ENCODE assay signal across 1 cellular context in genomic region chr2:86441789-86442641, GRCh38.
TF ChIP-seq lines count a peak whose summit lies in the region.

No MANE protein-coding gene starts in this region.

TF ChIP-seq in K562, 482 proteins besides CTCF, POLR2A, EP300 and RAD21 (continued from another document and continues in another):
- TF ChIP-seq MGA (IDR thresholded peaks at IDR 0.05) (no peak), ZNF444 (CRISPR knock-in tag; IDR thresholded peaks at IDR 0.05) (no peak), NR2C1 (IDR thresholded peaks at IDR 0.05) (no peak), NR2C1 (tag; IDR thresholded peaks at IDR 0.05) (no peak), TCFL5 (CRISPR knock-in tag; conservative IDR thresholded peaks at IDR 0.05) (no peak), ELK1 (CRISPR knock-in tag; IDR thresholded peaks at IDR 0.05) (no peak), GATAD2A (IDR thresholded peaks at IDR 0.05) (no peak), ZBTB43 (CRISPR knock-in tag; IDR thresholded peaks at IDR 0.05) (no peak), GABPB2 (CRISPR knock-in tag; conservative IDR thresholded peaks at IDR 0.05) (no peak), MAZ (CRISPR knock-in tag; conservative IDR thresholded peaks at IDR 0.05 in 1 of 2, IDR thresholded peaks at IDR 0.05 in 1 of 2) (no peak), ZNF511 (CRISPR knock-in tag; IDR thresholded peaks at IDR 0.05) (no peak), ZBTB5 (IDR thresholded peaks at IDR 0.05) (no peak), VEZF1 (CRISPR knock-in tag; IDR thresholded peaks at IDR 0.05) (peak; percentile 85), TRIM25 (IDR thresholded peaks at IDR 0.05; ENCODE audit: borderline replicate concordance) (no peak), MTA1 (IDR thresholded peaks at IDR 0.05; ENCODE audit: borderline replicate concordance) (no peak), ARNT (IDR thresholded peaks at IDR 0.05) (no peak), THAP12 (CRISPR knock-in tag; IDR thresholded peaks at IDR 0.05) (no peak), NCOA4 (IDR thresholded peaks at IDR 0.05; ENCODE audit: partially characterized antibody) (no peak), HNRNPL (IDR thresholded peaks at IDR 0.05; ENCODE audit: low read depth, low read length) (no peak), KDM1A (IDR thresholded peaks at IDR 0.05) (no peak), ILF3 (IDR thresholded peaks at IDR 0.05; ENCODE audit: borderline replicate concordance) (no peak), STAT5B (CRISPR knock-in tag; IDR thresholded peaks at IDR 0.05) (no peak), ZFP1 (CRISPR knock-in tag; IDR thresholded peaks at IDR 0.05) (no peak), PATZ1 (CRISPR knock-in tag; IDR thresholded peaks at IDR 0.05; ENCODE audit: borderline replicate concordance) (no peak), HDAC3 (IDR thresholded peaks at IDR 0.05; ENCODE audit: borderline replicate concordance, partially characterized antibody) (no peak), TBL1XR1 (IDR thresholded peaks at IDR 0.05; ENCODE audit: low read length in 2 of 2) (no peak), SNAPC5 (CRISPR knock-in tag; IDR thresholded peaks at IDR 0.05) (no peak), ZC3H11A (IDR thresholded peaks at IDR 0.05; ENCODE audit: low read depth, low read length) (no peak), ZNF224 (CRISPR knock-in tag; IDR thresholded peaks at IDR 0.05) (no peak)
